ENCODE assay signal across 1 cellular context in genomic region chr3:61725851-61726333, GRCh38.
A peak's percentile ranks its signal among the peaks of the same experiment; 100 is the strongest.
TF ChIP-seq lines count a peak whose summit lies in the region.

No MANE protein-coding gene starts in this region.

TF ChIP-seq in SK-N-SH, 30 proteins besides CTCF, POLR2A, EP300 and RAD21 (continued from another document):
- TF ChIP-seq MAX (IDR thresholded peaks at IDR 0.05; ENCODE audit: low read depth) (0 out of 2 replicates have a peak, but pooled peaks have one; percentile 14), YY1 (IDR thresholded peaks at IDR 0.05; ENCODE audit: low read depth) (no peak), USF1 (IDR thresholded peaks at IDR 0.05; ENCODE audit: borderline replicate concordance, low read depth) (no peak), TCF12 (IDR thresholded peaks at IDR 0.05) (peak; percentile 63), IRF3 (IDR thresholded peaks at IDR 0.05; ENCODE audit: low read depth, low read length) (no peak)
